ENCODE assay signal across 20 cellular contexts in the genomic region with DNA sequence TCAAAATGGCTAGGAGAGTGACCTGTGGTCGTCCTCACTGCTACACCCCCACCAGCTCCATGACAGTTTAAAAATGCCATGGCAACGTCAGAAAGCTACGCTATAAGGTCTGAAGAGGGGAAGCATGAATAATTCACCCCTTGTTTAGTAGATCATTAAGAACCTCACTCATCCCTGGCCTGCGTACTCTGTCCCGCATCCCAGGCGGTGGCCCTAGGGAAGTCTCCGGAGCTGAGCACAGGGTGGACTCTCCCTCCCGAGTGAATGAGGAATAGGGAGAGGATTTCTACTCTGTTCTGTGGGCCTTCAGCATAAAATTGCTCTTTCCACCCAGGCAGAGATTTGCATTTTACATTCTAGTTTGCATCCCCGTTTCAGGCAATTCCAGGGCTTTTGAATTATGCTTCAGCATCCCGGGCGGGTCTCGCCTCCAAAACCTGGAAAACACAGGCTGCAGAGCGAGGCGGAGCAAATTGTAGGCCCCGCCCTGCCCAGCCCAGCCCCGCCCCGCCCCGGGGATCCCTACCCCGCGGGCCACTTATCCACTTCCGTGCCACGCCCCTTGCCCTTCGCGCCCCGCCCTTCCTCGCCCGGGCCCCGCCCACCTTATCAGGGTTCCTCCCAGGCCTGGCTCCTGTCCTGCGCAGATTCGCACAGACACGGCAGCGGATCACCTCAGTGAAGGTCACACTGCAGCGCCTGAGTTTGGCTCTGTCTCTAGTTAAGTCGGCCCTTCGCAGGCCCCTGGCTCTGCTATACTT. TPM values are rescaled to one million over a fixed set of nuclear protein-coding genes. Genes with fewer than 3 reads are reported as not detected.
DNase-seq lines count a peak whose midpoint lies in the region; ATAC-seq, FAIRE-seq and TF ChIP-seq lines count a peak whose summit lies in the region.
"Had no signal": no experiment of that assay in that cellular context is flagged by ENCODE, and none has a peak within 500 bp of the region (broad histone marks: within the 10 kb centered on the region; RNA-seq: fewer than 3 reads in every experiment).

No MANE protein-coding gene starts in this region.

- no peak overlapping the region for H3K27ac ChIP-seq in liver (ENCODE audit: low read depth in 1 of 2, low read length in 2 of 2)
- no peak overlapping the region for H3K27ac ChIP-seq in right lobe of liver
- no peak overlapping the region for H3K27ac ChIP-seq in HEK293 (ENCODE audit: extremely low read depth, low read depth, low read length)
- H3K27ac ChIP-seq in K562 (ENCODE audit: extremely low read depth, low read depth, low read length), result no peak overlapping the region
- no peak overlapping the region for H3K27ac ChIP-seq in testis
- H3K27ac ChIP-seq: A549 had no signal

- POLR2A ChIA-PET in HEK293 (lab: Yijun Ruan, JAX) (interaction anchor here (0.7 kb wide), 1 partner anchor 611 kb away, joined by 4 read pairs; no protein-coding TSS in a partner anchor), K562 (lab: Yijun Ruan, JAX) (interaction anchor here (0.8 kb wide), 1 partner anchor 813 kb away, joined by 3 read pairs; no protein-coding TSS in a partner anchor)

- H3K27me3 Mint-ChIP-seq in stimulated activated naive B cell treated with anti-CD40 and anti-IgM and Interleukin-4, amounts not matched to agents 10 μg/mL and 1 μg/mL and 100 μg/mL, for 72 hours, result no peaks in the 10 kb centered on the region
- H3K27me3 Mint-ChIP-seq: IgD-negative memory B cell had no signal

- CTCF ChIA-PET in HEK293 (lab: Yijun Ruan, JAX), result interaction anchor here (0.6 kb wide), 4 partner anchors 67 to 1069 kb away, joined by 3 to 5 read pairs (median 3); no protein-coding TSS in a partner anchor
- CTCF ChIA-PET in K562 (lab: Yijun Ruan, JAX; ENCODE audit: low intra/inter-chr PET ratio), result interaction anchor here (0.6 kb wide), 1 partner anchor 442 kb away, joined by 3 read pairs; no protein-coding TSS in a partner anchor

- no peaks in the 10 kb centered on the region for H4K20me1 ChIP-seq in K562 (replicated peaks; ENCODE audit: control insufficient read depth, insufficient read depth, low read length)

- TF ChIP-seq EP300 in K562 (IDR thresholded peaks at IDR 0.05; ENCODE audit: low read length), result no peak

- H3K9ac ChIP-seq in liver (ENCODE audit: low read depth in 1 of 2, low read length in 2 of 2) (no peak overlapping the region), K562 (ENCODE audit: insufficient read depth in 1 of 2, low read depth in 2 of 2, low read length in 2 of 2) (no peak overlapping the region)

- no peak for FAIRE-seq in K562 (lab: Jason Lieb, UNC)
- FAIRE-seq in GM12891 (lab: Jason Lieb, UNC), result no peak
- FAIRE-seq: A549 had no signal

- peaks cover 5 to 6% of the 10 kb centered on the region in 2 donors for H3K4me1 Mint-ChIP-seq in stimulated activated naive B cell treated with anti-CD40 and anti-IgM and Interleukin-4, amounts not matched to agents 10 μg/mL and 1 μg/mL and 100 μg/mL, for 72 hours

- DNase-seq in right lobe of liver, result no peak
- peak; percentile 20 to 62 (median 60) for DNase-seq in K562 (ENCODE audit: extremely low read depth in 1 of 4, low spot score in 3 of 4)
- peak; percentile 72 for DNase-seq in testis
- DNase-seq in GM12891 (ENCODE audit: insufficient read length, low spot score), result no peak
- DNase-seq in stimulated activated naive B cell treated with anti-CD40 and anti-IgM and Interleukin-4, amounts not matched to agents 10 μg/mL and 1 μg/mL and 100 μg/mL, for 72 hours, result no peak
- DNase-seq: C1 segment of cervical spinal cord; DMS79; Kasumi-1; MG63; NCI-H1092 treated with DMSO at 0.1 percent for 48 hours; NCI-H2081 treated with DMSO at 0.1 percent for 48 hours; NCI-H446 treated with DMSO at 0.1 percent for 48 hours; NCI-H748 treated with DMSO at 0.1 percent for 48 hours; NK-92 treated with Interleukin-12 subunit alpha and Interleukin-12 subunit beta, amount 100 ng/mL, for 24 hours; SIG-M5 had no signal

- no peak overlapping the region for H3K4me2 ChIP-seq in K562 (ENCODE audit: insufficient read depth, low read length)
- H3K4me2 ChIP-seq: A549 had no signal

- H3K4me1 ChIP-seq in liver (ENCODE audit: control insufficient read depth in 4 of 4, insufficient read depth in 4 of 4, low read length in 3 of 4) (no peaks in the 10 kb centered on the region), right lobe of liver (no peaks in the 10 kb centered on the region), HEK293 (ENCODE audit: control insufficient read depth, insufficient read depth, low read length) (no peaks in the 10 kb centered on the region), K562 (replicated peaks in 1 of 2; ENCODE audit: control insufficient read depth in 2 of 2, insufficient read depth in 2 of 2, low read length in 2 of 2) (no peaks in the 10 kb centered on the region), testis (no peaks in the 10 kb centered on the region)
- H3K4me1 ChIP-seq: A549 had no signal

- WGBS in liver, result 49% methylated on average over 35 of the region's 35 CpGs
- 62% methylated on average over 5 of the region's 35 CpGs for WGBS in right lobe of liver (ENCODE audit: insufficient coverage, low coverage, low lambda C conversion rate, missing lambda C conversion rate)
- 63% methylated on average over 20 of the region's 35 CpGs for WGBS in K562 (ENCODE audit: insufficient coverage, low coverage, missing lambda C conversion rate)
- 52 to 55% methylated on average over 21 to 35 of the region's 35 CpGs for WGBS in testis, 2 donors

- no peak overlapping the region for H3K27ac Mint-ChIP-seq in stimulated activated naive B cell treated with anti-CD40 and anti-IgM and Interleukin-4, amounts not matched to agents 10 μg/mL and 1 μg/mL and 100 μg/mL, for 72 hours

- TF ChIP-seq CTCF in liver (IDR thresholded peaks at IDR 0.05; ENCODE audit: low read depth, low read length, missing input control) (no peak), right lobe of liver (IDR thresholded peaks at IDR 0.05) (no peak), HEK293 (tag by site-specific recombination; IDR thresholded peaks at IDR 0.05) (no peak), K562 (IDR thresholded peaks at IDR 0.05 in 2 of 3, conservative IDR thresholded peaks at IDR 0.05 in 1 of 3; ENCODE audit: insufficient read depth in 2 of 3, low read depth in 1 of 3, low read length in 3 of 3) (no peak), testis (IDR thresholded peaks at IDR 0.05) (no peak)

- H3K79me2 ChIP-seq in K562 (ENCODE audit: control insufficient read depth, insufficient read depth, low read length), result no peaks in the 10 kb centered on the region

- TF ChIP-seq POLR2A in right lobe of liver (IDR thresholded peaks at IDR 0.05), result no peak
- TF ChIP-seq POLR2A in K562 (conservative IDR thresholded peaks at IDR 0.05), result no peak
- TF ChIP-seq POLR2A in testis (IDR thresholded peaks at IDR 0.05), result no peak
- TF ChIP-seq POLR2A in GM12891 (IDR thresholded peaks at IDR 0.05; ENCODE audit: low read depth, low read length), result no peak

- TF ChIP-seq RAD21 in liver (IDR thresholded peaks at IDR 0.05) (no peak), K562 (CRISPR knock-in tag; conservative IDR thresholded peaks at IDR 0.05 in 1 of 2, IDR thresholded peaks at IDR 0.05 in 1 of 2) (no peak)

- H3K36me3 Mint-ChIP-seq in stimulated activated naive B cell treated with anti-CD40 and anti-IgM and Interleukin-4, amounts not matched to agents 10 μg/mL and 1 μg/mL and 100 μg/mL, for 72 hours, result peaks cover 21 to 30% of the 10 kb centered on the region in 2 donors
- H3K36me3 Mint-ChIP-seq: IgD-negative memory B cell had no signal

- ATAC-seq in right lobe of liver (no peak), K562 (peak; percentile 70), GM18520 (IDR thresholded peaks at IDR 0.05; ENCODE audit: unreplicated experiment) (no peak)
- ATAC-seq in stimulated activated naive B cell treated with anti-CD40 and anti-IgM and Interleukin-4, amounts not matched to agents 10 μg/mL and 1 μg/mL and 100 μg/mL, for 72 hours (replicated peaks), result no peak
- ATAC-seq: A549 had no signal

- H3K9me1 ChIP-seq in K562 (ENCODE audit: control insufficient read depth, insufficient read depth, low read length), result no peaks in the 10 kb centered on the region

- H2AFZ ChIP-seq in K562 (ENCODE audit: low read depth, low read length), result no peak overlapping the region

- peaks cover 27 to 43% (median 36%) of the 10 kb centered on the region in 4 donors for H3K9me3 ChIP-seq in liver (ENCODE audit: control insufficient read depth in 4 of 4, low read length in 3 of 4)
- peaks cover 0 to 32% (median 10%) of the 10 kb centered on the region in 4 donors for H3K9me3 ChIP-seq in right lobe of liver
- H3K9me3 ChIP-seq in HEK293 (ENCODE audit: control insufficient read depth, insufficient read depth, low read depth, low read length), result peaks cover 4% of the 10 kb centered on the region
- H3K9me3 ChIP-seq in K562 (replicated peaks; ENCODE audit: control insufficient read depth, insufficient read depth, low read depth, low read length), result peaks cover 20% of the 10 kb centered on the region
- no peaks in the 10 kb centered on the region for H3K9me3 ChIP-seq in testis

- H3K27me3 ChIP-seq in liver (ENCODE audit: control insufficient read depth in 4 of 4, insufficient read depth in 4 of 4, low read length in 3 of 4), result no peaks in the 10 kb centered on the region
- H3K27me3 ChIP-seq in right lobe of liver, result no peaks in the 10 kb centered on the region
- no peaks in the 10 kb centered on the region for H3K27me3 ChIP-seq in K562 (ENCODE audit: control insufficient read depth in 2 of 2, insufficient read depth in 2 of 2, low read length in 2 of 2)
- no peaks in the 10 kb centered on the region for H3K27me3 ChIP-seq in testis
- H3K27me3 ChIP-seq: MG63 had no signal

- H3K4me3 ChIP-seq in liver (ENCODE audit: low read depth in 1 of 3, low read length in 3 of 3), result peak overlapping the region in 2 of 3 donors; percentile 18 to 37
- H3K4me3 ChIP-seq in right lobe of liver, result no peak overlapping the region
- H3K4me3 ChIP-seq in HEK293 (ENCODE audit: low read depth, low read length), result no peak overlapping the region
- no peak overlapping the region for H3K4me3 ChIP-seq in K562
- peak overlapping the region in 1 of 2 donors; percentile 20 for H3K4me3 ChIP-seq in testis
- H3K4me3 ChIP-seq: A549, MG63 had no signal

- no TSS peak for BruUV-seq in K562 (replicated peaks; lab: Mats Ljungman, UMichigan)

- peaks cover 24% of the 10 kb centered on the region in 2 donors for H3K9me3 Mint-ChIP-seq in stimulated activated naive B cell treated with anti-CD40 and anti-IgM and Interleukin-4, amounts not matched to agents 10 μg/mL and 1 μg/mL and 100 μg/mL, for 72 hours

- in situ Hi-C loops in K562 (cut with MboI), result no loop called here

- H3K36me3 ChIP-seq in liver (ENCODE audit: control insufficient read depth in 4 of 4, insufficient read depth in 3 of 4, low read depth in 1 of 4, low read length in 3 of 4) (peaks cover 0 to 3% (median 0%) of the 10 kb centered on the region in 4 donors), right lobe of liver (peaks cover 0 to under 1% (median 0%) of the 10 kb centered on the region in 4 donors), HEK293 (ENCODE audit: control insufficient read depth in 2 of 2, insufficient read depth in 1 of 2, low read length in 2 of 2) (no peaks in the 10 kb centered on the region), K562 (ENCODE audit: control insufficient read depth, insufficient read depth, low read length) (no peaks in the 10 kb centered on the region), testis (ENCODE audit: low read depth, missing control alignments) (no peaks in the 10 kb centered on the region)

- no peak overlapping the region for H3K4me3 Mint-ChIP-seq in stimulated activated naive B cell treated with anti-CD40 and anti-IgM and Interleukin-4, amounts not matched to agents 10 μg/mL and 1 μg/mL and 100 μg/mL, for 72 hours

- intact Hi-C loops in right lobe of liver (cut with DNase I), result no loop called here
- intact Hi-C loops in K562 (cut with micrococcal nuclease), result no loop called here
- intact Hi-C loops in testis (cut with DNase I; ENCODE audit: low total_unique reads), result no loop called here

RNA-seq across cellular contexts. Expression of gene ZNF525, which starts 7.5 kb away (rescaled TPM):
- 1 to 10 TPM; 1.7 to 5.2 TPM for total RNA-seq in liver
- 1 to 10 TPM; 1.1 to 1.2 TPM for polyA plus RNA-seq in liver
- 1 to 10 TPM; 1.7 to 3.7 (median 2.2) TPM for total RNA-seq in right lobe of liver
- 12.6 and 34.8 TPM in 2 replicates for total RNA-seq in K562 (2011; cell fraction: chromatin; rRNA removed; ENCODE audit: low replicate concordance)
- 6.3 and 10.8 TPM in 2 replicates for total RNA-seq in K562 (2011; cell fraction: nucleolus; rRNA removed)
- total RNA-seq in K562 (2011; cell fraction: nucleoplasm; rRNA removed), result 17.3 and 18.7 TPM in 2 replicates
- total RNA-seq in K562 (2014; rRNA removed), result 4.1 and 6.9 TPM in 2 replicates
- total RNA-seq in K562 (2014; rRNA removed; fragmentation: Illumina TruSeq; extraction: Trizol), result 11.0 and 12.0 TPM in 2 replicates
- total RNA-seq in K562 (2015; rRNA removed; fragmentation: Illumina TruSeq; extraction: Trizol), result 5.7 and 6.7 TPM in 2 replicates
- 6.5 and 6.7 TPM in 2 replicates for total RNA-seq in K562 (2021)
- 6.4 and 10.8 TPM in 2 replicates for polyA plus RNA-seq in K562 (2011; rRNA removed)
- polyA plus RNA-seq in K562 (2011; cell fraction: cytosol; rRNA removed), result 1.4 and 2.7 TPM in 2 replicates
- polyA plus RNA-seq in K562 (2011; cell fraction: nucleus; rRNA removed), result 5.9 and 6.6 TPM in 2 replicates
- polyA plus RNA-seq in K562 (2012), result 3.4 and 4.3 TPM in 2 replicates
- 6.5 and 7.0 TPM in 2 replicates for polyA plus RNA-seq in K562 (2014; fragmentation: Illumina TruSeq; extraction: Trizol)
- 1 to 10 TPM; 1.5 to 2.5 TPM for polyA plus RNA-seq in K562 (2014; fragmentation: Nextera tagmentation; extraction: Ambion mirVana)
- polyA plus RNA-seq in K562 (2014; rRNA removed), result 4.5 and 5.4 TPM in 2 replicates
- polyA minus RNA-seq in K562 (2011; rRNA and poly(A)+ RNA removed), result 14.5 and 16.1 TPM in 2 replicates
- polyA minus RNA-seq in K562 (2011; cell fraction: cytosol; rRNA and poly(A)+ RNA removed), result 2.2 and 5.0 TPM in 2 replicates
- 5.3 and 7.7 TPM in 2 replicates for polyA minus RNA-seq in K562 (2011; cell fraction: nucleus; rRNA and poly(A)+ RNA removed)
- 10 to 100 TPM; 18.8 to 27.3 TPM for total RNA-seq in testis
- polyA plus RNA-seq in testis (ENCODE audit: insufficient read depth, low read depth, low replicate concordance), result 14.0 TPM
- 6.9 TPM for polyA plus RNA-seq in GM12891 (2012; ENCODE audit: low read depth, missing spikeins)

RNA-seq across cellular contexts. Expression of gene ZNF845, which starts 24.5 kb away (rescaled TPM):
- total RNA-seq in liver (1 to 10 TPM; 2.3 to 5.8 TPM), right lobe of liver (1 to 10 TPM in 4 of 6 experiments, under 1 TPM in 2; 0.86 to 3.0 (median 1.4) TPM), K562 (2014; rRNA removed) (4.1 and 4.8 TPM in 2 replicates), K562 (2014; rRNA removed; fragmentation: Illumina TruSeq; extraction: Trizol) (13.2 and 15.8 TPM in 2 replicates), K562 (2015; rRNA removed; fragmentation: Illumina TruSeq; extraction: Trizol) (9.3 and 10.8 TPM in 2 replicates), K562 (2021) (5.8 and 6.7 TPM in 2 replicates), testis (1 to 10 TPM; 6.5 to 6.6 TPM)
- polyA plus RNA-seq in liver (under 1 TPM; 0.68 to 0.74 TPM), K562 (2011; rRNA removed) (6.0 and 8.9 TPM in 2 replicates), K562 (2014; fragmentation: Illumina TruSeq; extraction: Trizol) (6.4 and 7.1 TPM in 2 replicates), K562 (2014; fragmentation: Nextera tagmentation; extraction: Ambion mirVana) (1 to 10 TPM; 1.9 to 3.9 TPM), K562 (2014; rRNA removed) (2.9 and 3.2 TPM in 2 replicates), testis (ENCODE audit: insufficient read depth, low read depth, low replicate concordance) (2.1 TPM)
- total RNA-seq in K562 (2011; cell fraction: chromatin; rRNA removed; ENCODE audit: low replicate concordance), result 3.8 and 20.2 TPM in 2 replicates
- 3.3 and 5.1 TPM in 2 replicates for total RNA-seq in K562 (2011; cell fraction: nucleolus; rRNA removed)
- 5.7 and 5.9 TPM in 2 replicates for total RNA-seq in K562 (2011; cell fraction: nucleoplasm; rRNA removed)
- polyA plus RNA-seq in K562 (2011; cell fraction: cytosol; rRNA removed), result 0.98 and 2.0 TPM in 2 replicates
- 2.3 and 2.6 TPM in 2 replicates for polyA plus RNA-seq in K562 (2011; cell fraction: nucleus; rRNA removed)
- 3.6 and 4.1 TPM in 2 replicates for polyA plus RNA-seq in K562 (2012)
- polyA minus RNA-seq in K562 (2011; rRNA and poly(A)+ RNA removed), result 27.0 and 29.2 TPM in 2 replicates
- 5.4 and 6.8 TPM in 2 replicates for polyA minus RNA-seq in K562 (2011; cell fraction: cytosol; rRNA and poly(A)+ RNA removed)
- 4.8 and 8.1 TPM in 2 replicates for polyA minus RNA-seq in K562 (2011; cell fraction: nucleus; rRNA and poly(A)+ RNA removed)
- 1.8 TPM for polyA plus RNA-seq in GM12891 (2012; ENCODE audit: low read depth, missing spikeins)

RNA-seq across cellular contexts. Expression of gene ZNF765, which starts 36.9 kb away (rescaled TPM):
- total RNA-seq in liver (1 to 10 TPM; 8.0 to 8.5 TPM), right lobe of liver (1 to 10 TPM; 2.2 to 7.7 (median 3.8) TPM), K562 (2014; rRNA removed) (8.0 and 8.5 TPM in 2 replicates), K562 (2014; rRNA removed; fragmentation: Illumina TruSeq; extraction: Trizol) (17.5 and 18.7 TPM in 2 replicates), K562 (2015; rRNA removed; fragmentation: Illumina TruSeq; extraction: Trizol) (13.5 and 16.6 TPM in 2 replicates), K562 (2021) (9.8 and 9.9 TPM in 2 replicates), testis (10 to 100 TPM; 21.9 to 22.4 TPM)
- polyA plus RNA-seq in liver (1 to 10 TPM; 1.3 to 2.4 TPM), K562 (2011; rRNA removed) (12.5 and 12.7 TPM in 2 replicates), K562 (2014; fragmentation: Illumina TruSeq; extraction: Trizol) (8.7 and 9.4 TPM in 2 replicates), K562 (2014; fragmentation: Nextera tagmentation; extraction: Ambion mirVana) (1 to 10 TPM; 6.6 to 9.6 TPM), K562 (2014; rRNA removed) (5.4 and 8.1 TPM in 2 replicates), testis (ENCODE audit: insufficient read depth, low read depth, low replicate concordance) (6.5 TPM)
- total RNA-seq in K562 (2011; cell fraction: chromatin; rRNA removed; ENCODE audit: low replicate concordance), result 22.3 and 41.4 TPM in 2 replicates
- 16.3 and 20.1 TPM in 2 replicates for total RNA-seq in K562 (2011; cell fraction: nucleolus; rRNA removed)
- total RNA-seq in K562 (2011; cell fraction: nucleoplasm; rRNA removed), result 17.6 and 19.8 TPM in 2 replicates
- 4.1 and 5.6 TPM in 2 replicates for polyA plus RNA-seq in K562 (2011; cell fraction: cytosol; rRNA removed)
- polyA plus RNA-seq in K562 (2011; cell fraction: nucleus; rRNA removed), result 20.1 and 23.8 TPM in 2 replicates
- polyA plus RNA-seq in K562 (2012), result 6.2 and 6.8 TPM in 2 replicates
- polyA minus RNA-seq in K562 (2011; rRNA and poly(A)+ RNA removed), result 35.9 and 37.9 TPM in 2 replicates
- polyA minus RNA-seq in K562 (2011; cell fraction: cytosol; rRNA and poly(A)+ RNA removed), result 8.0 and 8.6 TPM in 2 replicates
- 11.6 and 19.9 TPM in 2 replicates for polyA minus RNA-seq in K562 (2011; cell fraction: nucleus; rRNA and poly(A)+ RNA removed)
- polyA plus RNA-seq in GM12891 (2012; ENCODE audit: low read depth, missing spikeins), result 3.6 TPM

Comparison
In these comparisons a context has a peak if more than half of its experiments do, and no peak if none do; other contexts are left out.
1. H3K4me3 ChIP-seq: peak in liver (2 of 3); none in right lobe of liver (0 of 3), HEK293 (single experiment) and K562 (single experiment).
2. DNase-seq: peak in K562 (4 of 4) and testis (single experiment); none in right lobe of liver (0 of 3), GM12891 (single experiment) and stimulated activated naive B cell treated with anti-CD40 and anti-IgM and Interleukin-4, amounts not matched to agents 10 μg/mL and 1 μg/mL and 100 μg/mL, for 72 hours (single experiment).